In genomic region chr16:3262517-3262916, GRCh38 we compare ENCODE assay signal across 13 cellular contexts. TPM values are rescaled to one million over a fixed set of nuclear protein-coding genes. Genes with fewer than 3 reads are reported as not detected.
DNase-seq lines count a peak whose midpoint lies in the region; ATAC-seq and TF ChIP-seq lines count a peak whose summit lies in the region.
"Had no signal": no experiment of that assay in that cellular context is flagged by ENCODE, and none has a peak within 500 bp of the region (broad histone marks: within the 10 kb centered on the region; RNA-seq: fewer than 3 reads in every experiment).

No MANE protein-coding gene starts in this region.

- H3K4me3 ChIP-seq in BLaER1 (no peak overlapping the region), Caco-2 (ENCODE audit: low read depth, low read length) (no peak overlapping the region; the same call in 1 of the 2 replicates)

- no peak overlapping the region for H3K27ac ChIP-seq in BLaER1

- H3K4me1 ChIP-seq in BLaER1 (peaks cover 21% of the 10 kb centered on the region), Caco-2 (0 out of 2 replicates have a peak, but pooled peaks cover 3% of the 10 kb centered on the region)

- no TSS peak for BruUV-seq in Caco-2 (replicated peaks; lab: Mats Ljungman, UMichigan)

- POLR2A ChIA-PET in Caco-2 (lab: Charles Lee), result interaction anchor here (0.5 kb wide), 1 partner anchor 103 kb away, joined by 3 read pairs; no protein-coding TSS in a partner anchor
- POLR2A ChIA-PET in activated CD8-positive, alpha-beta T cell treated with anti-CD3 and anti-CD28 coated beads for 36 hours (lab: Charles Lee), result interaction anchor here (0.7 to 3.6 kb wide), 9 partner anchors 9 to 239 kb away, joined by 3 to 25 read pairs (median 3); partner anchors contain the start of genes CLUAP1, ZNF200 and ZNF263

- CTCF ChIA-PET in Caco-2 (lab: Charles Lee), result interaction anchor here (1.0 kb wide), 1 partner anchor 104 kb away, joined by 5 read pairs; no protein-coding TSS in a partner anchor
- CTCF ChIA-PET in activated CD8-positive, alpha-beta T cell treated with anti-CD3 and anti-CD28 coated beads for 36 hours (lab: Charles Lee), result interaction anchor here (1.0 to 7.5 kb wide), 3 partner anchors 9 to 26 kb away, joined by 3 to 98 read pairs (median 3); partner anchors contain the start of gene ZNF263

- H3K27ac Mint-ChIP-seq in Caco-2 (ENCODE audit: unreplicated experiment) (peak overlapping the region; percentile 10), naive B cell (peak overlapping the region; percentile 65 to 97 (median 82))
- peak overlapping the region; percentile 92 for H3K27ac Mint-ChIP-seq in activated CD8-positive, alpha-beta T cell treated with anti-CD3 and anti-CD28 coated beads for 36 hours

- H3K27me3 Mint-ChIP-seq in Caco-2 (ENCODE audit: insufficient read depth, unreplicated experiment) (no peaks in the 10 kb centered on the region), naive B cell (peaks cover 3 to 8% (median 7%) of the 10 kb centered on the region in 3 donors)
- H3K27me3 Mint-ChIP-seq in activated CD8-positive, alpha-beta T cell treated with anti-CD3 and anti-CD28 coated beads for 36 hours, result no peaks in the 10 kb centered on the region

- H3K4me2 ChIP-seq in BLaER1, result peak overlapping the region; percentile 84

- H3K36me3 ChIP-seq in BLaER1 (0 out of 2 replicates have a peak, but pooled peaks cover 5% of the 10 kb centered on the region), Caco-2 (ENCODE audit: control insufficient read depth, insufficient read depth, low read length) (no peaks in the 10 kb centered on the region)

- H3K27me3 ChIP-seq in BLaER1 (no peaks in the 10 kb centered on the region), Caco-2 (replicated peaks; ENCODE audit: control insufficient read depth, insufficient read depth, low read length) (no peaks in the 10 kb centered on the region)
- H3K27me3 ChIP-seq: gastrocnemius medialis had no signal

- H3K9me3 Mint-ChIP-seq in Caco-2 (ENCODE audit: unreplicated experiment), result no peaks in the 10 kb centered on the region
- H3K9me3 Mint-ChIP-seq in activated CD8-positive, alpha-beta T cell treated with anti-CD3 and anti-CD28 coated beads for 36 hours, result no peaks in the 10 kb centered on the region
- H3K9me3 Mint-ChIP-seq in naive B cell, result peaks cover 0 to 7% (median 0%) of the 10 kb centered on the region in 7 donors

- DNase-seq in Caco-2, result no peak
- DNase-seq in activated CD8-positive, alpha-beta T cell treated with anti-CD3 and anti-CD28 coated beads for 36 hours, result no peak
- no peak for DNase-seq in naive B cell
- no peak for DNase-seq in kidney tubule cell (ENCODE audit: low spot score)
- DNase-seq in SW 1271 (lab: John Stamatoyannopoulos, UW), result no peak
- DNase-seq in DMS 273 treated with DMSO at 0.1 percent for 48 hours (lab: John Stamatoyannopoulos, UW), result no peak
- DNase-seq: gastrocnemius medialis, NCI-H1417 treated with DMSO at 0.1 percent for 48 hours, NCI-H510A, substantia nigra had no signal

- H3K9ac ChIP-seq in BLaER1, result no peak overlapping the region

- H3K9me3 ChIP-seq in BLaER1 (no peaks in the 10 kb centered on the region), Caco-2 (no peaks in the 10 kb centered on the region)
- H3K9me3 ChIP-seq: gastrocnemius medialis had no signal

- H3K4me3 Mint-ChIP-seq in Caco-2 (ENCODE audit: unreplicated experiment) (peak overlapping the region; percentile 98), naive B cell (peak overlapping the region in 7 of 8 donors; percentile 68 to 94 (median 88))
- H3K4me3 Mint-ChIP-seq in activated CD8-positive, alpha-beta T cell treated with anti-CD3 and anti-CD28 coated beads for 36 hours, result peak overlapping the region; percentile 76

- no peaks in the 10 kb centered on the region for H3K4me1 Mint-ChIP-seq in Caco-2 (ENCODE audit: low read depth, unreplicated experiment)
- peaks cover 41% of the 10 kb centered on the region for H3K4me1 Mint-ChIP-seq in activated CD8-positive, alpha-beta T cell treated with anti-CD3 and anti-CD28 coated beads for 36 hours (ENCODE audit: low read depth)
- peaks cover 13 to 37% (median 15%) of the 10 kb centered on the region in 3 donors for H3K4me1 Mint-ChIP-seq in naive B cell

- no peaks in the 10 kb centered on the region for H4K20me1 ChIP-seq in BLaER1

- no peak for TF ChIP-seq CTCF in Caco-2 (IDR thresholded peaks at IDR 0.05; ENCODE audit: insufficient read depth in 1 of 2, low read depth in 1 of 2, low read length in 1 of 2, severe bottlenecking in 1 of 2, unreplicated experiment in 1 of 2)
- no peak for TF ChIP-seq CTCF in activated CD8-positive, alpha-beta T cell treated with anti-CD3 and anti-CD28 coated beads for 36 hours (IDR thresholded peaks at IDR 0.05)

- H3K36me3 Mint-ChIP-seq in Caco-2 (ENCODE audit: insufficient read depth, unreplicated experiment) (peaks cover 21% of the 10 kb centered on the region), naive B cell (no peaks in the 10 kb centered on the region)
- peaks cover 10% of the 10 kb centered on the region for H3K36me3 Mint-ChIP-seq in activated CD8-positive, alpha-beta T cell treated with anti-CD3 and anti-CD28 coated beads for 36 hours (ENCODE audit: low read depth)

- ATAC-seq in activated CD8-positive, alpha-beta T cell treated with anti-CD3 and anti-CD28 coated beads for 36 hours, result no peak
- ATAC-seq in naive B cell (ENCODE audit: low read depth in 2 of 2) (no peak), GM21737 (IDR thresholded peaks at IDR 0.05; ENCODE audit: unreplicated experiment) (no peak)
- ATAC-seq: gastrocnemius medialis, sciatic nerve had no signal

- intact Hi-C loops in Caco-2 (cut with micrococcal nuclease; ENCODE audit: unreplicated experiment), result loop anchor here (5.0 kb wide), 1 partner anchor 195 kb away; no protein-coding TSS in a partner anchor
- intact Hi-C loops in activated CD8-positive, alpha-beta T cell treated with anti-CD3 and anti-CD28 coated beads for 36 hours (cut with micrococcal nuclease), result no loop called here

RNA-seq across cellular contexts. Expression of gene MEFV, which starts 6.1 kb away (rescaled TPM):
- not detected in 2 replicates for total RNA-seq in Caco-2 (2022)
- not detected for total RNA-seq in activated CD8-positive, alpha-beta T cell treated with anti-CD3 and anti-CD28 coated beads for 36 hours
- under 1 TPM in 1 of 6 donors, not detected in 5; 0.25 TPM for polyA plus RNA-seq in naive B cell (ENCODE audit: low read depth in 6 of 6)

RNA-seq across cellular contexts. Expression of gene ZNF263, which starts 20.8 kb away (rescaled TPM):
- 37.0 and 37.4 TPM in 2 replicates for total RNA-seq in Caco-2 (2022)
- 10 to 100 TPM; 19.5 to 22.0 TPM for total RNA-seq in activated CD8-positive, alpha-beta T cell treated with anti-CD3 and anti-CD28 coated beads for 36 hours
- 10 to 100 TPM; 39.8 to 65.5 (median 51.6) TPM for polyA plus RNA-seq in naive B cell (ENCODE audit: low read depth in 6 of 6)

RNA-seq across cellular contexts. Expression of gene ZNF200, which starts 27.6 kb away (rescaled TPM):
- total RNA-seq in Caco-2 (2022), result 11.3 and 12.1 TPM in 2 replicates
- total RNA-seq in activated CD8-positive, alpha-beta T cell treated with anti-CD3 and anti-CD28 coated beads for 36 hours, result 1 to 10 TPM; 8.7 to 9.6 TPM
- polyA plus RNA-seq in naive B cell (ENCODE audit: low read depth in 6 of 6), result 10 to 100 TPM in 4 of 6 donors, 1 to 10 TPM in 2; 5.4 to 13.8 (median 11.0) TPM

RNA-seq across cellular contexts. Expression of gene TIGD7, which starts 42.7 kb away (rescaled TPM):
- total RNA-seq in Caco-2 (2022), result 3.7 and 5.2 TPM in 2 replicates
- total RNA-seq in activated CD8-positive, alpha-beta T cell treated with anti-CD3 and anti-CD28 coated beads for 36 hours, result 1 to 10 TPM; 4.0 to 4.7 TPM
- 1 to 10 TPM in 5 of 6 donors, under 1 TPM in 1; 0.52 to 9.7 (median 6.0) TPM for polyA plus RNA-seq in naive B cell (ENCODE audit: low read depth in 6 of 6)

RNA-seq across cellular contexts. Expression of gene ZNF75A, which starts 42.8 kb away (rescaled TPM):
- total RNA-seq in Caco-2 (2022), result 28.4 and 29.1 TPM in 2 replicates
- 10 to 100 TPM; 21.2 to 21.7 TPM for total RNA-seq in activated CD8-positive, alpha-beta T cell treated with anti-CD3 and anti-CD28 coated beads for 36 hours
- polyA plus RNA-seq in naive B cell (ENCODE audit: low read depth in 6 of 6), result 10 to 100 TPM; 22.4 to 59.6 (median 30.6) TPM

Comparison
In these comparisons a context has a peak if more than half of its experiments do, and no peak if none do; other contexts are left out.
1. H3K27ac Mint-ChIP-seq: peak in every context shown above with its lines; median percentile 92 in activated CD8-positive, alpha-beta T cell treated with anti-CD3 and anti-CD28 coated beads for 36 hours; 82 in naive B cell; 10 in Caco-2.